8 cellular contexts compared by ENCODE assay signal in genomic region chr10:68957654-68958053, GRCh38. TPM values are rescaled to one million over a fixed set of nuclear protein-coding genes. Genes with fewer than 3 reads are reported as not detected.
A peak's percentile ranks its signal among the peaks of the same experiment; 100 is the strongest.
DNase-seq lines count a peak whose midpoint lies in the region; TF ChIP-seq lines count a peak whose summit lies in the region.

No MANE protein-coding gene starts in this region.

- no peak overlapping the region for H3K4ac ChIP-seq in mesendoderm (ENCODE audit: low read depth, low read length)

- H3K56ac ChIP-seq in mesendoderm (ENCODE audit: low read length), result peak overlapping the region; percentile 96

- TF ChIP-seq POLR2A in ovary (IDR thresholded peaks at IDR 0.05), result no peak

- POLR2A ChIA-PET in AG04449 (lab: Yijun Ruan, JAX), result no interaction called here

- H3K4me2 ChIP-seq in mesendoderm (ENCODE audit: low read length), result peak overlapping the region; percentile 82

- no peak for TF ChIP-seq EP300 in ovary (IDR thresholded peaks at IDR 0.05)

- no peak overlapping the region for H4K5ac ChIP-seq in mesendoderm (ENCODE audit: low read length)

- no peaks in the 10 kb centered on the region for H3K9me3 ChIP-seq in ovary

- no peak overlapping the region for H2BK120ac ChIP-seq in mesendoderm (ENCODE audit: low read depth, low read length)

- H3K79me2 ChIP-seq in mesendoderm (ENCODE audit: control insufficient read depth, insufficient read depth, low read length), result peaks cover 44% of the 10 kb centered on the region

- no peak overlapping the region for H4K8ac ChIP-seq in mesendoderm (ENCODE audit: low read depth, low read length)

- no peak overlapping the region for H2BK5ac ChIP-seq in mesendoderm (ENCODE audit: low read length)

- peaks cover 0 to 9% (median 0%) of the 10 kb centered on the region in 5 experiments for H3K9me3 Mint-ChIP-seq in brain

- no peak for TF ChIP-seq CTCF in AG04449 (IDR thresholded peaks at IDR 0.05; ENCODE audit: insufficient read depth, low read length, missing control alignments)
- TF ChIP-seq CTCF in HL-60 (IDR thresholded peaks at IDR 0.05; ENCODE audit: insufficient read depth, low read length), result no peak
- TF ChIP-seq CTCF in brain (conservative IDR thresholded peaks at IDR 0.05), result no peak
- no peak for TF ChIP-seq CTCF in ovary (IDR thresholded peaks at IDR 0.05)

- peaks cover 12% of the 10 kb centered on the region for H3K27me3 Mint-ChIP-seq in brain

- H3K4me3 Mint-ChIP-seq in brain, result peak overlapping the region; percentile 97 to 100 (median 98)

- H3K4me3 ChIP-seq in AG04449 (ENCODE audit: low read depth, low read length) (peak overlapping the region; percentile 97), HL-60 (replicated peaks; ENCODE audit: insufficient read depth, low read length) (peak overlapping the region; percentile 96), mesendoderm (ENCODE audit: low read length) (peak overlapping the region; percentile 34), ovary (no peak overlapping the region)

- no peak overlapping the region for H2AK5ac ChIP-seq in mesendoderm (ENCODE audit: low read length)

- H3K27me3 ChIP-seq in HL-60 (ENCODE audit: insufficient read depth, poor library complexity, severe bottlenecking) (no peaks in the 10 kb centered on the region), mesendoderm (ENCODE audit: insufficient read depth, low read length, poor library complexity) (no peaks in the 10 kb centered on the region), ovary (no peaks in the 10 kb centered on the region)

- H3K79me1 ChIP-seq in mesendoderm (ENCODE audit: low read length), result no peaks in the 10 kb centered on the region

- no peak overlapping the region for H3K18ac ChIP-seq in mesendoderm (ENCODE audit: low read length)

- no peak overlapping the region for H3K23ac ChIP-seq in mesendoderm (ENCODE audit: low read length)

- no peak for DNase-seq in AG04449 (ENCODE audit: low read depth, low spot score)
- no peak for DNase-seq in HL-60 (ENCODE audit: low read depth in 1 of 2, low spot score in 1 of 2)
- DNase-seq in mesendoderm, result peak; percentile 8
- DNase-seq in activated effector memory CD4-positive, alpha-beta T cell treated with anti-CD3 and anti-CD28 coated beads, Interleukin-2, amount 50 U/mL, for 16 hours, result no peak
- DNase-seq in central memory CD4-positive, alpha-beta T cell, result no peak
- DNase-seq in caudate nucleus (lab: John Stamatoyannopoulos, UW), result no peak
- no peak for DNase-seq in ovary

- peaks cover 28% of the 10 kb centered on the region for H3K36me3 Mint-ChIP-seq in brain

- no peak overlapping the region for H2BK15ac ChIP-seq in mesendoderm (replicated peaks; ENCODE audit: low read depth)

- H3K4me1 ChIP-seq in mesendoderm (ENCODE audit: control insufficient read depth, low read depth, low read length) (peaks cover 2% of the 10 kb centered on the region), ovary (ENCODE audit: insufficient read depth) (peaks cover 9% of the 10 kb centered on the region)

- H3K36me3 ChIP-seq in mesendoderm (ENCODE audit: control insufficient read depth, insufficient read depth, low read length) (no peaks in the 10 kb centered on the region), ovary (no peaks in the 10 kb centered on the region)

- peak overlapping the region in 4 of 5 experiments; percentile 77 to 98 (median 96) for H3K27ac Mint-ChIP-seq in brain

- peak overlapping the region; percentile 94 for H3K9ac ChIP-seq in mesendoderm (ENCODE audit: low read length)

- peak overlapping the region; percentile 93 for H3K27ac ChIP-seq in HL-60 (replicated peaks)
- peak overlapping the region; percentile 11 for H3K27ac ChIP-seq in mesendoderm (ENCODE audit: low read depth, low read length)
- H3K27ac ChIP-seq in caudate nucleus (ENCODE audit: low read depth, low read length), result no peak overlapping the region
- no peak overlapping the region for H3K27ac ChIP-seq in ovary

- WGBS in mesendoderm (ENCODE audit: extremely low coverage, insufficient coverage, low lambda C conversion rate), result no CpG with 5 or more reads among the region's 3 CpGs
- 34 to 49% (median 42%) methylated on average over 3 of the region's 3 CpGs for WGBS in ovary, 3 donors

- intact Hi-C loops in ovary (cut with DNase I), result loop anchor here in 1 of 4 donors (5.0 kb wide), 1 partner anchor 135 kb away; no protein-coding TSS in a partner anchor

- peaks cover 45% of the 10 kb centered on the region for H3K4me1 Mint-ChIP-seq in brain

- CTCF ChIA-PET in AG04449 (lab: Yijun Ruan, JAX), result interaction anchor here (1.2 to 2.6 kb wide), 4 partner anchors 12 to 134 kb away, joined by 3 to 13 read pairs (median 4); no protein-coding TSS in a partner anchor

RNA-seq across cellular contexts. Expression of gene DDX21, which starts 1.7 kb away (rescaled TPM):
- polyA plus RNA-seq in brain (ENCODE audit: insufficient read depth, low read depth, low replicate concordance) (20.9 TPM), ovary (10 to 100 TPM; 16.0 to 30.0 TPM)
- polyA plus RNA-seq in mesendoderm (2013, experiment 1 of 2), result 313 TPM
- polyA plus RNA-seq in mesendoderm (2013, experiment 2 of 2), result 313 TPM
- 10 to 100 TPM; 26.5 to 77.0 (median 41.4) TPM for total RNA-seq in ovary

RNA-seq across cellular contexts. Expression of gene KIFBP, which starts 30.9 kb away (rescaled TPM):
- 42.3 TPM for polyA plus RNA-seq in brain (ENCODE audit: insufficient read depth, low read depth, low replicate concordance)
- polyA plus RNA-seq in mesendoderm (2013, experiment 1 of 2), result 32.5 TPM
- 33.2 TPM for polyA plus RNA-seq in mesendoderm (2013, experiment 2 of 2)
- 10 to 100 TPM; 21.2 to 29.2 (median 26.7) TPM for total RNA-seq in ovary
- 10 to 100 TPM; 15.7 to 59.2 TPM for polyA plus RNA-seq in ovary

RNA-seq across cellular contexts. Expression of gene DDX50, which starts 56.5 kb away (rescaled TPM):
- polyA plus RNA-seq in brain (ENCODE audit: insufficient read depth, low read depth, low replicate concordance) (18.5 TPM), ovary (10 to 100 TPM; 36.5 to 39.3 TPM)
- 28.4 TPM for polyA plus RNA-seq in mesendoderm (2013, experiment 1 of 2)
- 28.8 TPM for polyA plus RNA-seq in mesendoderm (2013, experiment 2 of 2)
- 10 to 100 TPM; 27.8 to 52.2 (median 46.3) TPM for total RNA-seq in ovary

Comparison
In these comparisons a context has a peak if more than half of its experiments do, and no peak if none do; other contexts are left out.
1. H3K27ac ChIP-seq: peak in HL-60 (single experiment) and mesendoderm (single experiment); none in caudate nucleus (single experiment) and ovary (0 of 2).